Comparison of ENCODE assay signal across 11 cellular contexts in genomic region chr10:35372329-35372728, GRCh38. TPM values are rescaled to one million over a fixed set of nuclear protein-coding genes. Genes with fewer than 3 reads are reported as not detected.
DNase-seq lines count a peak whose midpoint lies in the region; ATAC-seq and TF ChIP-seq lines count a peak whose summit lies in the region.
"Had no signal": no experiment of that assay in that cellular context is flagged by ENCODE, and none has a peak within 500 bp of the region (broad histone marks: within the 10 kb centered on the region; RNA-seq: fewer than 3 reads in every experiment).

No MANE protein-coding gene starts in this region.

- H3K4me1 ChIP-seq in ascending aorta, result peaks cover 7 to 22% of the 10 kb centered on the region in 2 donors

- H3K9me3 ChIP-seq in ascending aorta, result no peaks in the 10 kb centered on the region

- ATAC-seq in stimulated activated naive CD8-positive, alpha-beta T cell treated with anti-CD3 and anti-CD28 coated beads, Interleukin-15, Interleukin-2, amounts not matched to agents 100 U/mL and 50 U/mL, for 24 hours, result no peak
- ATAC-seq in GM19397 (IDR thresholded peaks at IDR 0.05; ENCODE audit: unreplicated experiment), result no peak
- ATAC-seq: Panc1 had no signal

- no peaks in the 10 kb centered on the region for H3K27me3 Mint-ChIP-seq in stimulated activated naive CD8-positive, alpha-beta T cell treated with anti-CD3 and anti-CD28 coated beads, Interleukin-15, Interleukin-2, amounts not matched to agents 100 ng/mL and 50 ng/mL, for 24 hours

- H3K27ac ChIP-seq in ascending aorta, result peak overlapping the region in 1 of 2 donors; percentile 51
- H3K27ac ChIP-seq: C4-2B had no signal

- H3K4me1 Mint-ChIP-seq in stimulated activated naive CD8-positive, alpha-beta T cell treated with anti-CD3 and anti-CD28 coated beads, Interleukin-15, Interleukin-2, amounts not matched to agents 100 ng/mL and 50 ng/mL, for 24 hours (ENCODE audit: low read depth), result peaks cover 84% of the 10 kb centered on the region

- no peaks in the 10 kb centered on the region for H3K27me3 ChIP-seq in ascending aorta

- H3K9me3 Mint-ChIP-seq in stimulated activated naive CD8-positive, alpha-beta T cell treated with anti-CD3 and anti-CD28 coated beads, Interleukin-15, Interleukin-2, amounts not matched to agents 100 ng/mL and 50 ng/mL, for 24 hours, result no peaks in the 10 kb centered on the region

- no peak for TF ChIP-seq CTCF in ascending aorta (IDR thresholded peaks at IDR 0.05)

- peak overlapping the region; percentile 28 for H3K27ac Mint-ChIP-seq in stimulated activated naive CD8-positive, alpha-beta T cell treated with anti-CD3 and anti-CD28 coated beads, Interleukin-15, Interleukin-2, amounts not matched to agents 100 ng/mL and 50 ng/mL, for 24 hours

- intact Hi-C loops in ascending aorta (cut with DNase I), result no loop called here

- no peak overlapping the region for H3K4me3 Mint-ChIP-seq in stimulated activated naive CD8-positive, alpha-beta T cell treated with anti-CD3 and anti-CD28 coated beads, Interleukin-15, Interleukin-2, amounts not matched to agents 100 ng/mL and 50 ng/mL, for 24 hours

- H3K36me3 ChIP-seq in ascending aorta, result no peaks in the 10 kb centered on the region

- no peak for DNase-seq in stimulated activated naive CD8-positive, alpha-beta T cell treated with anti-CD3 and anti-CD28 coated beads, Interleukin-15, Interleukin-2, amounts not matched to agents 100 U/mL and 50 U/mL, for 24 hours
- DNase-seq in dermis microvascular lymphatic vessel endothelial cell (ENCODE audit: low read depth in 2 of 2) (peak; percentile 90 to 93), medulla oblongata (ENCODE audit: extremely low spot score) (peak; percentile 49), NCI-H2171 (lab: John Stamatoyannopoulos, UW) (no peak), ascending aorta (ENCODE audit: low spot score in 2 of 2) (no peak)
- no peak for DNase-seq in stimulated activated naive CD4-positive, alpha-beta T cell (lab: John Stamatoyannopoulos, UW)
- DNase-seq: activated effector memory CD4-positive, alpha-beta T cell treated with Interleukin-2 at 50 U/mL for 16 hours had no signal

- peaks cover 4% of the 10 kb centered on the region for H3K36me3 Mint-ChIP-seq in stimulated activated naive CD8-positive, alpha-beta T cell treated with anti-CD3 and anti-CD28 coated beads, Interleukin-15, Interleukin-2, amounts not matched to agents 100 ng/mL and 50 ng/mL, for 24 hours (ENCODE audit: low read depth)

- H3K4me3 ChIP-seq in ascending aorta, result no peak overlapping the region

RNA-seq across cellular contexts. Expression of gene CCNY, which starts 36.0 kb away (rescaled TPM):
- total RNA-seq in dermis microvascular lymphatic vessel endothelial cell, result 65.7 and 81.4 TPM in 2 replicates
- total RNA-seq in ascending aorta, result 37.5 TPM

Comparison
In these comparisons a context has a peak if more than half of its experiments do, and no peak if none do; other contexts are left out.
1. DNase-seq: peak in dermis microvascular lymphatic vessel endothelial cell (2 of 2) and medulla oblongata (single experiment); none in stimulated activated naive CD8-positive, alpha-beta T cell treated with anti-CD3 and anti-CD28 coated beads, Interleukin-15, Interleukin-2, amounts not matched to agents 100 U/mL and 50 U/mL, for 24 hours (single experiment), stimulated activated naive CD4-positive, alpha-beta T cell (0 of 6), NCI-H2171 (single experiment) and ascending aorta (0 of 2).